In genomic region chr10:29160110-29160669, GRCh38 we compare ENCODE assay signal across 12 cellular contexts.
A peak's percentile ranks its signal among the peaks of the same experiment; 100 is the strongest.
DNase-seq lines count a peak whose midpoint lies in the region; ATAC-seq, FAIRE-seq and TF ChIP-seq lines count a peak whose summit lies in the region.
"Had no signal": no experiment of that assay in that cellular context is flagged by ENCODE, and none has a peak within 500 bp of the region (broad histone marks: within the 10 kb centered on the region; RNA-seq: fewer than 3 reads in every experiment).

No MANE protein-coding gene starts in this region.

- H3K27ac ChIP-seq in mammary epithelial cell (ENCODE audit: insufficient read depth, low read depth, low read length) (peak overlapping the region; percentile 54), keratinocyte (ENCODE audit: control insufficient read depth, insufficient read depth, low read length) (peak overlapping the region; percentile 62), lower lobe of right lung (no peak overlapping the region)
- H3K27ac ChIP-seq: esophagus squamous epithelium, neural progenitor cell had no signal

- 16% methylated on average over 7 of the region's 7 CpGs for WGBS in mammary epithelial cell (ENCODE audit: low coverage, missing lambda C conversion rate)

- H2AFZ ChIP-seq in mammary epithelial cell (ENCODE audit: low read depth, low read length) (peak overlapping the region; percentile 29), keratinocyte (ENCODE audit: control insufficient read depth, low read length) (no peak overlapping the region)
- H2AFZ ChIP-seq: neural progenitor cell had no signal

- dilution Hi-C loops in mammary epithelial cell (cut with HindIII; ENCODE audit: low sequenced_read_pairs) (no loop called here), keratinocyte (cut with MboI; ENCODE audit: extremely low pct_ligation_motif_present, low sequenced_read_pairs) (no loop called here)

- peak; percentile 97 for FAIRE-seq in keratinocyte (lab: Jason Lieb, UNC)

- in situ Hi-C loops in mammary epithelial cell (cut with MboI; ENCODE audit: low sequenced_read_pairs in 2 of 2) = no loop called here

- H3K4me1 ChIP-seq in mammary epithelial cell (ENCODE audit: insufficient read depth, low read length) (peaks cover 44% of the 10 kb centered on the region), keratinocyte (ENCODE audit: control insufficient read depth, extremely low read depth, insufficient read depth, low read length) (peaks cover 37% of the 10 kb centered on the region), lower lobe of right lung (no peaks in the 10 kb centered on the region)

- H3K9me3 ChIP-seq in mammary epithelial cell (replicated peaks; ENCODE audit: insufficient read depth, low read length) = no peaks in the 10 kb centered on the region
- no peaks in the 10 kb centered on the region for H3K9me3 ChIP-seq in keratinocyte (ENCODE audit: control insufficient read depth, low read depth, low read length)
- H3K9me3 ChIP-seq in lower lobe of right lung = peaks cover 4% of the 10 kb centered on the region
- H3K9me3 ChIP-seq: esophagus squamous epithelium had no signal

- TF ChIP-seq CTCF in AG10803 (conservative IDR thresholded peaks at IDR 0.05; ENCODE audit: low read length) (no peak), mammary epithelial cell (conservative IDR thresholded peaks at IDR 0.05 in 1 of 2, IDR thresholded peaks at IDR 0.05 in 1 of 2; ENCODE audit: extremely low read depth in 1 of 2, insufficient read depth in 1 of 2, low read depth in 1 of 2, low read length in 2 of 2) (no peak), keratinocyte (optimal IDR thresholded peaks at IDR 0.05 in 1 of 3, IDR thresholded peaks at IDR 0.05 in 1 of 3, conservative IDR thresholded peaks at IDR 0.05 in 1 of 3; ENCODE audit: extremely low read depth in 1 of 3, insufficient read depth in 2 of 3, low read length in 3 of 3) (no peak), lower lobe of right lung (IDR thresholded peaks at IDR 0.05) (no peak)

- no peak overlapping the region for H3K4me3 ChIP-seq in AG10803 (ENCODE audit: low read length)
- no peak overlapping the region for H3K4me3 ChIP-seq in mammary epithelial cell (replicated peaks in 1 of 3; ENCODE audit: insufficient read depth in 1 of 3, low read depth in 2 of 3, low read length in 3 of 3)
- peak overlapping the region in 1 of 3 experiments; percentile 9 for H3K4me3 ChIP-seq in keratinocyte (ENCODE audit: control insufficient read depth in 2 of 3, extremely low read depth in 1 of 3, insufficient read depth in 2 of 3, low read depth in 1 of 3, low read length in 3 of 3)
- H3K4me3 ChIP-seq in lower lobe of right lung = no peak overlapping the region
- H3K4me3 ChIP-seq: esophagus squamous epithelium, neural progenitor cell had no signal

- H3K4me2 ChIP-seq in mammary epithelial cell (ENCODE audit: insufficient read depth, low read depth, low read length) (peak overlapping the region; percentile 67), keratinocyte (ENCODE audit: control insufficient read depth, extremely low read depth, insufficient read depth, low read depth, low read length) (peak overlapping the region; percentile 49)
- H3K4me2 ChIP-seq: neural progenitor cell had no signal

- H3K79me2 ChIP-seq in mammary epithelial cell (ENCODE audit: insufficient read depth, low read length) (no peaks in the 10 kb centered on the region), keratinocyte (ENCODE audit: control insufficient read depth, insufficient read depth, low read length) (no peaks in the 10 kb centered on the region)

- BruUV-seq in mammary epithelial cell (replicated peaks; lab: Mats Ljungman, UMichigan) = no TSS peak

- intact Hi-C loops in mammary epithelial cell (cut with micrococcal nuclease) = loop anchor here (1.0 kb wide), 1 partner anchor 19 kb away; no protein-coding TSS in a partner anchor
- intact Hi-C loops in lower lobe of right lung (cut with DNase I) = no loop called here

- H3K9ac ChIP-seq in mammary epithelial cell (ENCODE audit: insufficient read depth, low read length) (no peak overlapping the region), keratinocyte (ENCODE audit: control insufficient read depth, extremely low read depth, insufficient read depth, low read length) (peak overlapping the region; percentile 39)
- H3K9ac ChIP-seq: neural progenitor cell had no signal

- CTCF ChIA-PET in mammary epithelial cell (lab: Charles Lee; ENCODE audit: low non-redundant PET) = no interaction called here

- H3K36me3 ChIP-seq in mammary epithelial cell (ENCODE audit: insufficient read depth, low read length) (no peaks in the 10 kb centered on the region), keratinocyte (ENCODE audit: control insufficient read depth in 2 of 2, extremely low read depth in 1 of 2, insufficient read depth in 2 of 2, low read length in 2 of 2) (no peaks in the 10 kb centered on the region), lower lobe of right lung (no peaks in the 10 kb centered on the region)
- H3K36me3 ChIP-seq: esophagus squamous epithelium, neural progenitor cell had no signal

- peaks cover 4% of the 10 kb centered on the region for H3K9me1 ChIP-seq in keratinocyte (ENCODE audit: control insufficient read depth, extremely low read depth, insufficient read depth, low read length)

- ATAC-seq in lower lobe of right lung = no peak
- ATAC-seq in HG02642 (IDR thresholded peaks at IDR 0.05; ENCODE audit: poor library complexity, unreplicated experiment) = no peak
- ATAC-seq: activated CD4-positive, CD25-positive, alpha-beta regulatory T cell treated with anti-CD3 and anti-CD28 coated beads, Interleukin-2, amount 50 U/mL, for 24 hours had no signal

- H4K20me1 ChIP-seq in mammary epithelial cell (ENCODE audit: insufficient read depth, low read length) = no peaks in the 10 kb centered on the region
- H4K20me1 ChIP-seq in keratinocyte (ENCODE audit: control insufficient read depth, extremely low read depth, insufficient read depth, low read length) = no peaks in the 10 kb centered on the region

- H3K27me3 ChIP-seq in mammary epithelial cell (ENCODE audit: insufficient read depth, low read length) (no peaks in the 10 kb centered on the region), keratinocyte (ENCODE audit: control insufficient read depth, extremely low read depth, insufficient read depth, low read length) (no peaks in the 10 kb centered on the region), lower lobe of right lung (ENCODE audit: low read depth) (no peaks in the 10 kb centered on the region)
- H3K27me3 ChIP-seq: neural progenitor cell had no signal

- DNase-seq in AG10803 (ENCODE audit: low read depth) (peak; percentile 81), LHCN-M2 (ENCODE audit: low read depth) (peak; percentile 89), mammary epithelial cell (peak; percentile 96), keratinocyte (ENCODE audit: low read depth, low spot score) (peak; percentile 15), lower lobe of right lung (no peak), NK-92 (lab: John Stamatoyannopoulos, UW; ENCODE audit: unreplicated experiment) (no peak)
- DNase-seq in stimulated activated CD4-positive, alpha-beta T cell treated with anti-CD3 and anti-CD28 coated beads, Interleukin-4, amount 100 ng/mL, for 24 hours = no peak
- DNase-seq: CD4-positive, CD25-positive, alpha-beta regulatory T cell; esophagus squamous epithelium had no signal

Comparison
In these comparisons a context has a peak if more than half of its experiments do, and no peak if none do; other contexts are left out.
1. DNase-seq: peak in AG10803 (single experiment), LHCN-M2 (single experiment), mammary epithelial cell (single experiment) and keratinocyte (single experiment); none in stimulated activated CD4-positive, alpha-beta T cell treated with anti-CD3 and anti-CD28 coated beads, Interleukin-4, amount 100 ng/mL, for 24 hours (single experiment), lower lobe of right lung (single experiment) and NK-92 (single experiment).